ENCODE assay signal across 22 cellular contexts in genomic region chr19:18708452-18709231, GRCh38. TPM values are rescaled to one million over a fixed set of nuclear protein-coding genes. Genes with fewer than 3 reads are reported as not detected.
DNase-seq lines count a peak whose midpoint lies in the region; ATAC-seq, FAIRE-seq and TF ChIP-seq lines count a peak whose summit lies in the region.
"Had no signal": no experiment of that assay in that cellular context is flagged by ENCODE, and none has a peak within 500 bp of the region (broad histone marks: within the 10 kb centered on the region; RNA-seq: fewer than 3 reads in every experiment).

No MANE protein-coding gene starts in this region.

- H3K36me3 ChIP-seq in left ventricle myocardium inferior (no peaks in the 10 kb centered on the region), kidney (ENCODE audit: control insufficient read depth in 1 of 2, insufficient read depth in 2 of 2, low read length in 2 of 2) (no peaks in the 10 kb centered on the region), aorta (ENCODE audit: control insufficient read depth in 1 of 2, insufficient read depth in 2 of 2, low read length in 1 of 2) (no peaks in the 10 kb centered on the region)

- intact Hi-C loops in left ventricle myocardium inferior (cut with micrococcal nuclease) (no loop called here), Right ventricle myocardium superior (cut with DNase I) (no loop called here), kidney (cut with DNase I) (no loop called here), aorta (cut with DNase I) (no loop called here)

- no peak overlapping the region for H3K27ac ChIP-seq in left ventricle myocardium inferior (replicated peaks)
- no peak overlapping the region for H3K27ac ChIP-seq in kidney (ENCODE audit: low read depth in 2 of 2, low read length in 2 of 2)
- H3K27ac ChIP-seq in aorta (ENCODE audit: low read depth in 1 of 2, low read length in 2 of 2), result no peak overlapping the region
- H3K27ac ChIP-seq: body of pancreas, parathyroid adenoma, SK-N-MC had no signal

- no peak for FAIRE-seq in kidney (lab: Jason Lieb, UNC)
- FAIRE-seq: GM12892, TTC549 had no signal

- WGBS in aorta, 2 donors, result 76 to 84% methylated on average over 25 of the region's 25 CpGs

- H3K9me3 ChIP-seq in left ventricle myocardium inferior (replicated peaks) (no peaks in the 10 kb centered on the region), kidney (ENCODE audit: control insufficient read depth in 1 of 2, low read length in 2 of 2) (no peaks in the 10 kb centered on the region), aorta (ENCODE audit: control insufficient read depth, low read length) (no peaks in the 10 kb centered on the region)
- H3K9me3 ChIP-seq: body of pancreas had no signal

- no peak overlapping the region for H3K4me3 ChIP-seq in left ventricle myocardium inferior
- H3K4me3 ChIP-seq in kidney (ENCODE audit: low read length in 2 of 2), result no peak overlapping the region
- H3K4me3 ChIP-seq in aorta (ENCODE audit: low read length in 2 of 2), result no peak overlapping the region
- H3K4me3 ChIP-seq: body of pancreas, coronary artery, SK-N-MC, skin epidermis had no signal

- peaks cover 44% of the 10 kb centered on the region for H3K4me1 ChIP-seq in left ventricle myocardium inferior
- H3K4me1 ChIP-seq in kidney (ENCODE audit: control insufficient read depth in 1 of 2, insufficient read depth in 1 of 2, low read depth in 1 of 2, low read length in 2 of 2), result peaks cover 5 to 13% of the 10 kb centered on the region in 2 donors
- H3K4me1 ChIP-seq in aorta (ENCODE audit: control insufficient read depth in 1 of 2, insufficient read depth in 2 of 2, low read length in 2 of 2), result no peaks in the 10 kb centered on the region
- H3K4me1 ChIP-seq: body of pancreas had no signal

- no peak for ATAC-seq in Right ventricle myocardium superior (ENCODE audit: poor library complexity)
- ATAC-seq in aorta (ENCODE audit: low FRiP score), result peak; percentile 13
- ATAC-seq: body of pancreas had no signal

- H3K27me3 ChIP-seq in left ventricle myocardium inferior (ENCODE audit: low read depth) (no peaks in the 10 kb centered on the region), aorta (ENCODE audit: control insufficient read depth in 1 of 2, insufficient read depth in 2 of 2, low read length in 1 of 2) (no peaks in the 10 kb centered on the region)
- H3K27me3 ChIP-seq: body of pancreas had no signal

- DNase-seq in left ventricle myocardium inferior (peak; percentile 41), Right ventricle myocardium superior (no peak), NCI-H510A (lab: John Stamatoyannopoulos, UW) (peak; percentile 74), kidney (peak; percentile 43), aorta (peak in 1 of 2 donors; percentile 76), NCI-H526 (lab: John Stamatoyannopoulos, UW) (no peak), ecto neural progenitor cell (ENCODE audit: low spot score) (no peak), SW 1271 (lab: John Stamatoyannopoulos, UW) (no peak)
- DNase-seq: activated CD4-positive, alpha-beta memory T cell treated with anti-CD3 and anti-CD28 coated beads, Interleukin-2, amount 10 ng/mL, durations not matched to agents 7 days and 5 days; activated T-cell treated with anti-CD3 and anti-CD28 coated beads, Interleukin-2, amount 50 U/mL, for 48 hours; body of pancreas; foreskin melanocyte; IMR-90; NCI-H446; stimulated activated CD4-positive, alpha-beta T cell treated with anti-CD3 and anti-CD28 coated beads, Interleukin-4, amount 100 ng/mL, for 4 hours; stimulated activated CD8-positive, alpha-beta memory T cell treated with anti-CD3 and anti-CD28 coated beads, Interleukin-4, amount 100 ng/mL, for 48 hours had no signal

- TF ChIP-seq CTCF in left ventricle myocardium inferior (IDR thresholded peaks at IDR 0.05; ENCODE audit: borderline replicate concordance), result no peak
- TF ChIP-seq CTCF in kidney (IDR thresholded peaks at IDR 0.05; ENCODE audit: borderline replicate concordance, extremely low read depth, insufficient read depth), result no peak

- H3K9ac ChIP-seq in kidney (ENCODE audit: low read length in 2 of 2), result no peak overlapping the region
- H3K9ac ChIP-seq: parathyroid adenoma had no signal

RNA-seq across cellular contexts. Expression of gene CRTC1, which starts 25.2 kb away (rescaled TPM):
- total RNA-seq in left ventricle myocardium inferior (9.7 TPM), Right ventricle myocardium superior (9.1 TPM), kidney (26.8 TPM), aorta (10 to 100 TPM in 1 of 2 donors, 1 to 10 TPM in 1; 9.5 to 16.5 TPM)
- polyA plus RNA-seq in kidney (ENCODE audit: insufficient read depth, low read depth, low replicate concordance) (10.9 TPM), aorta (10 to 100 TPM in 1 of 2 donors, 1 to 10 TPM in 1; 3.6 to 11.9 TPM)

Comparison
In these comparisons a context has a peak if more than half of its experiments do, and no peak if none do; other contexts are left out.
1. DNase-seq: peak in left ventricle myocardium inferior (single experiment), NCI-H510A (single experiment) and kidney (single experiment); none in Right ventricle myocardium superior (single experiment), NCI-H526 (0 of 2), ecto neural progenitor cell (single experiment) and SW 1271 (0 of 2).